13 cellular contexts compared by ENCODE assay signal in genomic region chr1:44072204-44072603, GRCh38. TPM values are rescaled to one million over a fixed set of nuclear protein-coding genes. Genes with fewer than 3 reads are reported as not detected.
DNase-seq lines count a peak whose midpoint lies in the region; ATAC-seq, FAIRE-seq and TF ChIP-seq lines count a peak whose summit lies in the region.
"Had no signal": no experiment of that assay in that cellular context is flagged by ENCODE, and none has a peak within 500 bp of the region (broad histone marks: within the 10 kb centered on the region; RNA-seq: fewer than 3 reads in every experiment).

No MANE protein-coding gene starts in this region.

- peak overlapping the region; percentile 26 for H3K4me2 ChIP-seq in skeletal muscle satellite cell (ENCODE audit: low read length)

- peak; percentile 6 for DNase-seq in T-helper 2 cell treated with Interferon-gamma antibody and Interleukin-4, amounts not matched to agents 5 μg/mL and 100 μg/mL, for 36 hours (ENCODE audit: low spot score)
- DNase-seq in T-helper 2 cell (no peak), RCC 7860 (ENCODE audit: low spot score) (peak; percentile 76), epithelial cell of esophagus (ENCODE audit: low read depth) (peak; percentile 77), UCSD-AML1 (lab: John Stamatoyannopoulos, UW; ENCODE audit: unreplicated experiment) (no peak), NCI-H1048 (lab: John Stamatoyannopoulos, UW) (no peak)
- DNase-seq: activated CD4-positive, alpha-beta T cell treated with anti-CD3 and anti-CD28 coated beads, Interleukin-2, amount 50 U/mL, for 48 hours; erythroblast; NCI-H2081 treated with DMSO at 0.1 percent for 48 hours; retina had no signal

- no peak overlapping the region for H3K4me3 Mint-ChIP-seq in T-helper 2 cell treated with Interferon-gamma antibody and Interleukin-4, amounts not matched to agents 5 μg/mL and 100 μg/mL, for 36 hours

- no peaks in the 10 kb centered on the region for H3K9me3 ChIP-seq in skeletal muscle satellite cell (replicated peaks; ENCODE audit: low read length)

- H3K4me3 ChIP-seq in epithelial cell of esophagus (ENCODE audit: low read length) (no peak overlapping the region), skeletal muscle satellite cell (ENCODE audit: low read length) (no peak overlapping the region)

- H3K36me3 Mint-ChIP-seq in T-helper 2 cell treated with Interferon-gamma antibody and Interleukin-4, amounts not matched to agents 5 μg/mL and 100 μg/mL, for 36 hours (ENCODE audit: low read depth), result no peaks in the 10 kb centered on the region

- no peaks in the 10 kb centered on the region for H3K4me1 Mint-ChIP-seq in T-helper 2 cell treated with Interferon-gamma antibody and Interleukin-4, amounts not matched to agents 5 μg/mL and 100 μg/mL, for 36 hours (ENCODE audit: low read depth)

- no peaks in the 10 kb centered on the region for H3K36me3 ChIP-seq in skeletal muscle satellite cell (ENCODE audit: insufficient read depth, low read length)

- H3K27me3 Mint-ChIP-seq in T-helper 2 cell treated with Interferon-gamma antibody and Interleukin-4, amounts not matched to agents 5 μg/mL and 100 μg/mL, for 36 hours (ENCODE audit: low read depth), result peaks cover 19% of the 10 kb centered on the region

- H3K9me3 Mint-ChIP-seq in T-helper 2 cell treated with Interferon-gamma antibody and Interleukin-4, amounts not matched to agents 5 μg/mL and 100 μg/mL, for 36 hours, result no peaks in the 10 kb centered on the region

- no peak overlapping the region for H3K9ac ChIP-seq in skeletal muscle satellite cell (ENCODE audit: low read depth, low read length)

- ATAC-seq in HG02981 (IDR thresholded peaks at IDR 0.05; ENCODE audit: unreplicated experiment), result no peak

- TF ChIP-seq CTCF in epithelial cell of esophagus (IDR thresholded peaks at IDR 0.05; ENCODE audit: insufficient read depth, low read depth, low read length, missing control alignments), result no peak

- H3K4me1 ChIP-seq in skeletal muscle satellite cell (ENCODE audit: control insufficient read depth, insufficient read depth, low read length), result peaks cover 19% of the 10 kb centered on the region

- no peaks in the 10 kb centered on the region for H3K27me3 ChIP-seq in skeletal muscle satellite cell (ENCODE audit: control insufficient read depth, insufficient read depth, low read length)

- H3K27ac Mint-ChIP-seq in T-helper 2 cell treated with Interferon-gamma antibody and Interleukin-4, amounts not matched to agents 5 μg/mL and 100 μg/mL, for 36 hours, result no peak overlapping the region

- peak; percentile 87 for FAIRE-seq in RCC 7860 (lab: Jason Lieb, UNC)

RNA-seq across cellular contexts. Expression of gene SLC6A9, which starts 40.9 kb away (rescaled TPM):
- total RNA-seq in skeletal muscle satellite cell (2012; rRNA removed), result 1.8 and 3.1 TPM in 2 replicates

RNA-seq across cellular contexts. Expression of gene KLF17, which starts 46.4 kb away (rescaled TPM):
- total RNA-seq in skeletal muscle satellite cell (2012; rRNA removed), result 0.25 and 0.66 TPM in 2 replicates
- total RNA-seq: lung microvascular endothelial cell had no signal

Comparison
In these comparisons a context has a peak if more than half of its experiments do, and no peak if none do; other contexts are left out.
1. DNase-seq: peak in T-helper 2 cell treated with Interferon-gamma antibody and Interleukin-4, amounts not matched to agents 5 μg/mL and 100 μg/mL, for 36 hours (single experiment), RCC 7860 (single experiment) and epithelial cell of esophagus (single experiment); none in T-helper 2 cell (0 of 5), UCSD-AML1 (single experiment) and NCI-H1048 (single experiment).